In the genomic region with DNA sequence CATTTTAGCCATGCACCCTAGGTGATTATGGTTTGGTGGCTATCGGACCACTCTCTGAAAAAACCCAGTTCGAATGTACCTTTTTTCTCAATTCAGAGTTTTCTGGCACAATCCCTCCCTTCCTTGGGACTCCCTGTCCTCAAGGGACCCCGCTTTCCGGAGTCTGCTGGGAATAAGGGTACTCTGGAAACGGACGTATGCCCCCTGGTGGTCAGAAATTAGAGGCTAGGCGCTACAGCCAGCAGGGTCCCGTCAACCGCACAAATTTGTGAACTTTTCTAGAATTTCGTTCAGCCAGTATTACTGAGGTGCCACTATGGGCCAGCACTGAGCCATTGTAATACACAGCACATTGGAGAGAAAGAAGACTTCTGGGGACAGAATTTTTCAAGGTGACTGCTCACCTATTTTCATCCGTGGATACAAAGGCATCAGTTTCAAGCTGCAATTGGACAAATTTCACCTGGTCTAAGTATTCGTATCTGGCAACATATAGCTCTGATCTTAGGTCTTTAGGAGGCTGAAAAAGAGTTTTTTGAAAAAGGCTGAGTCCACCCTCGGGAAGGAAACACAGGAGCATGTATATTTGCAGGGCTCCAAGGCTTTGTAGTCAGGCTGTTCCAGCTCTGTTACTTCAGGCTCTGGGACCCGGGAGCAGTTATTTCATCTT, we compare ENCODE assay signal across 9 cellular contexts. TPM values are rescaled to one million over a fixed set of nuclear protein-coding genes. Genes with fewer than 3 reads are reported as not detected.
DNase-seq lines count a peak whose midpoint lies in the region; ATAC-seq and TF ChIP-seq lines count a peak whose summit lies in the region.
"Had no signal": no experiment of that assay in that cellular context is flagged by ENCODE, and none has a peak within 500 bp of the region (broad histone marks: within the 10 kb centered on the region; RNA-seq: fewer than 3 reads in every experiment).

No MANE protein-coding gene starts in this region.

- TF ChIP-seq EP300 in suprapubic skin (IDR thresholded peaks at IDR 0.05), result no peak

- H3K27ac Mint-ChIP-seq in activated T-helper 2 cell treated with anti-CD3 and anti-CD28 coated beads, Interferon-gamma antibody, Interleukin-2, Interleukin-4, amounts not matched to agents 10 μg/mL and 5 μg/mL and 100 μg/mL, durations not matched to agents 14 hours and 24 hours and 36 hours, result no peak overlapping the region

- TF ChIP-seq CTCF in GM10266 (IDR thresholded peaks at IDR 0.05; ENCODE audit: control insufficient read depth, insufficient read depth, low read depth, missing control alignments), result peak; percentile 82
- peak; percentile 93 for TF ChIP-seq CTCF in foreskin fibroblast (IDR thresholded peaks at IDR 0.05; ENCODE audit: low read depth, low read length)
- TF ChIP-seq CTCF in omental fat pad (IDR thresholded peaks at IDR 0.05), result peak in 1 of 3 donors; percentile 60
- peak; percentile 84 to 90 for TF ChIP-seq CTCF in suprapubic skin (IDR thresholded peaks at IDR 0.05)

- H3K4me1 ChIP-seq in Karpas-422 (ENCODE audit: low read length) (0 out of 2 replicates have a peak, but pooled peaks cover 2% of the 10 kb centered on the region), suprapubic skin (peaks cover 7% of the 10 kb centered on the region)

- peaks cover 3% of the 10 kb centered on the region for H3K27me3 Mint-ChIP-seq in activated T-helper 2 cell treated with anti-CD3 and anti-CD28 coated beads, Interferon-gamma antibody, Interleukin-2, Interleukin-4, amounts not matched to agents 10 μg/mL and 5 μg/mL and 100 μg/mL, durations not matched to agents 14 hours and 24 hours and 36 hours (ENCODE audit: low read depth)

- WGBS in suprapubic skin, result 13% methylated on average over 14 of the region's 14 CpGs

- H3K9me3 Mint-ChIP-seq in activated T-helper 2 cell treated with anti-CD3 and anti-CD28 coated beads, Interferon-gamma antibody, Interleukin-2, Interleukin-4, amounts not matched to agents 10 μg/mL and 5 μg/mL and 100 μg/mL, durations not matched to agents 14 hours and 24 hours and 36 hours, result no peaks in the 10 kb centered on the region

- DNase-seq in GM10266 (ENCODE audit: extremely low spot score) (peak; percentile 73), Karpas-422 (peak; percentile 81), SHP77 (lab: John Stamatoyannopoulos, UW) (peak; percentile 60 to 64), foreskin fibroblast (peak; percentile 76 to 94), omental fat pad (ENCODE audit: low spot score) (peak; percentile 75), suprapubic skin (ENCODE audit: low spot score in 2 of 2) (peak; percentile 84)
- peak; percentile 62 for DNase-seq in activated T-helper 2 cell treated with anti-CD3 and anti-CD28 coated beads, Interferon-gamma antibody, Interleukin-2, Interleukin-4, amounts not matched to agents 10 μg/mL and 5 μg/mL and 100 μg/mL, durations not matched to agents 14 hours and 24 hours and 36 hours (ENCODE audit: low spot score)

- H3K4me3 ChIP-seq in Karpas-422 (ENCODE audit: low read length) (no peak overlapping the region), foreskin fibroblast (ENCODE audit: low read depth in 1 of 2, low read length in 2 of 2) (no peak overlapping the region), suprapubic skin (no peak overlapping the region)
- H3K4me3 ChIP-seq: skin epidermis had no signal

- no peaks in the 10 kb centered on the region for H4K20me1 ChIP-seq in Karpas-422 (ENCODE audit: insufficient read depth, low read depth, low read length)

- H3K79me2 ChIP-seq in Karpas-422 (ENCODE audit: low read length), result no peaks in the 10 kb centered on the region

- ATAC-seq in omental fat pad (ENCODE audit: low FRiP score), result peak; percentile 89
- ATAC-seq in GM18858 (IDR thresholded peaks at IDR 0.05; ENCODE audit: unreplicated experiment), result no peak

- no peak overlapping the region for H3K9ac ChIP-seq in Karpas-422 (ENCODE audit: low read length)

- no peak overlapping the region for H2AFZ ChIP-seq in Karpas-422 (ENCODE audit: low read length)

- no peak overlapping the region for H3K4me3 Mint-ChIP-seq in activated T-helper 2 cell treated with anti-CD3 and anti-CD28 coated beads, Interferon-gamma antibody, Interleukin-2, Interleukin-4, amounts not matched to agents 10 μg/mL and 5 μg/mL and 100 μg/mL, durations not matched to agents 14 hours and 24 hours and 36 hours (ENCODE audit: low read depth)

- H3K9me2 ChIP-seq in Karpas-422 (replicated peaks; ENCODE audit: insufficient read depth, low read length), result no peaks in the 10 kb centered on the region

- H3K36me3 ChIP-seq in Karpas-422 (ENCODE audit: insufficient read depth, low read length) (no peaks in the 10 kb centered on the region), suprapubic skin (no peaks in the 10 kb centered on the region)

- H3K27me3 ChIP-seq in Karpas-422 (ENCODE audit: low read length) (no peaks in the 10 kb centered on the region), suprapubic skin (no peaks in the 10 kb centered on the region)

- H3K4me1 Mint-ChIP-seq in activated T-helper 2 cell treated with anti-CD3 and anti-CD28 coated beads, Interferon-gamma antibody, Interleukin-2, Interleukin-4, amounts not matched to agents 10 μg/mL and 5 μg/mL and 100 μg/mL, durations not matched to agents 14 hours and 24 hours and 36 hours (ENCODE audit: low read depth), result peaks cover 6% of the 10 kb centered on the region

- no peak for TF ChIP-seq POLR2A in suprapubic skin (IDR thresholded peaks at IDR 0.05)

- H3K36me3 Mint-ChIP-seq in activated T-helper 2 cell treated with anti-CD3 and anti-CD28 coated beads, Interferon-gamma antibody, Interleukin-2, Interleukin-4, amounts not matched to agents 10 μg/mL and 5 μg/mL and 100 μg/mL, durations not matched to agents 14 hours and 24 hours and 36 hours (ENCODE audit: low read depth), result no peaks in the 10 kb centered on the region

- H3K27ac ChIP-seq in Karpas-422 (ENCODE audit: low read length) (no peak overlapping the region), suprapubic skin (no peak overlapping the region)
- H3K27ac ChIP-seq: skin epidermis had no signal

- intact Hi-C loops in activated T-helper 2 cell treated with anti-CD3 and anti-CD28 coated beads, Interferon-gamma antibody, Interleukin-2, Interleukin-4, amounts not matched to agents 10 μg/mL and 5 μg/mL and 100 μg/mL, durations not matched to agents 14 hours and 24 hours and 36 hours (cut with micrococcal nuclease), result loop anchor here (1.0 kb wide), 1 partner anchor 70 kb away; no protein-coding TSS in a partner anchor

- H3K9me3 ChIP-seq in Karpas-422 (ENCODE audit: low read length) (no peaks in the 10 kb centered on the region), suprapubic skin (no peaks in the 10 kb centered on the region)

- H3K4me2 ChIP-seq in Karpas-422 (ENCODE audit: low read depth, low read length, poor library complexity, severe bottlenecking), result peak overlapping the region; percentile 44

RNA-seq across cellular contexts. Expression of gene CRYBA1, which starts 27.1 kb away (rescaled TPM):
- not detected in 2 replicates for total RNA-seq in Karpas-422 (2014; rRNA removed; shearing (Covaris generic); ENCODE audit: low replicate concordance)
- not detected in 2 replicates for total RNA-seq in activated T-helper 2 cell treated with anti-CD3 and anti-CD28 coated beads, Interferon-gamma antibody, Interleukin-2, Interleukin-4, amounts not matched to agents 10 μg/mL and 5 μg/mL and 100 μg/mL, durations not matched to agents 14 hours and 24 hours and 36 hours
- total RNA-seq in omental fat pad, result not detected
- not detected for total RNA-seq in suprapubic skin

RNA-seq across cellular contexts. Expression of gene MYO18A, which starts 39.3 kb away (rescaled TPM):
- 16.4 and 54.6 TPM in 2 replicates for total RNA-seq in Karpas-422 (2014; rRNA removed; shearing (Covaris generic); ENCODE audit: low replicate concordance)
- 49.5 and 50.3 TPM in 2 replicates for total RNA-seq in activated T-helper 2 cell treated with anti-CD3 and anti-CD28 coated beads, Interferon-gamma antibody, Interleukin-2, Interleukin-4, amounts not matched to agents 10 μg/mL and 5 μg/mL and 100 μg/mL, durations not matched to agents 14 hours and 24 hours and 36 hours
- total RNA-seq in omental fat pad, result 10 to 100 TPM; 33.1 to 99.0 (median 50.6) TPM
- total RNA-seq in suprapubic skin, result 100 to 1,000 TPM in 2 of 4 donors, 10 to 100 TPM in 2; 87.6 to 253 (median 106) TPM
